8 cellular contexts compared by ENCODE assay signal in genomic region chr9:133460405-133461175, GRCh38. TPM values are rescaled to one million over a fixed set of nuclear protein-coding genes. Genes with fewer than 3 reads are reported as not detected.
DNase-seq lines count a peak whose midpoint lies in the region; ATAC-seq and TF ChIP-seq lines count a peak whose summit lies in the region.

No MANE protein-coding gene starts in this region.

- ATAC-seq in GM19438 (IDR thresholded peaks at IDR 0.05; ENCODE audit: low read depth, unreplicated experiment): peak; percentile 19
- ATAC-seq in HG03469 (IDR thresholded peaks at IDR 0.05; ENCODE audit: unreplicated experiment): peak; percentile 10
- ATAC-seq in RWPE2 (ENCODE audit: low read depth): peak; percentile 0; the same call in 1 of the 3 replicates

- H3K9me3 ChIP-seq in RWPE2 (ENCODE audit: severe bottlenecking) (no peaks in the 10 kb centered on the region), ectodermal cell (ENCODE audit: control insufficient read depth, low read length) (no peaks in the 10 kb centered on the region), mesenchymal stem cell (ENCODE audit: control insufficient read depth, low read length) (no peaks in the 10 kb centered on the region), transverse colon (no peaks in the 10 kb centered on the region)

- in situ Hi-C loops in transverse colon (cut with MboI; ENCODE audit: low pct_ligation_motif_present in 1 of 4, low pct_unique_long_range_greater_than_20kb in 1 of 4, low sequenced_read_pairs in 3 of 4): no loop called here

- H3K18ac ChIP-seq in mesenchymal stem cell (ENCODE audit: low read depth in 1 of 2, low read length in 2 of 2): peak overlapping the region; percentile 81 to 97

- H3K4me3 ChIP-seq in RWPE2 (ENCODE audit: severe bottlenecking): peak overlapping the region; percentile 71
- peak overlapping the region; percentile 83 for H3K4me3 ChIP-seq in ectodermal cell (ENCODE audit: insufficient read depth, low read depth, low read length)
- H3K4me3 ChIP-seq in mesenchymal stem cell (ENCODE audit: insufficient read depth in 1 of 2, low read depth in 1 of 2, low read length in 2 of 2): peak overlapping the region; percentile 83 to 86
- peak overlapping the region; percentile 70 to 83 (median 76) for H3K4me3 ChIP-seq in transverse colon

- H4K8ac ChIP-seq in mesenchymal stem cell (ENCODE audit: low read length): peak overlapping the region; percentile 10

- WGBS in ectodermal cell, 2 experiments: 8 to 10% methylated on average over 30 of the region's 30 CpGs
- WGBS in mesenchymal stem cell: 17% methylated on average over 21 of the region's 30 CpGs
- WGBS in transverse colon (ENCODE audit: low coverage in 1 of 2), 2 donors: 14% methylated on average over 26 of the region's 30 CpGs; no CpG with 5 or more reads in 1 of the 2 donors

- H2AFZ ChIP-seq in mesenchymal stem cell (ENCODE audit: low read depth, low read length): peak overlapping the region; percentile 46

- H3K14ac ChIP-seq in mesenchymal stem cell (ENCODE audit: low read length in 2 of 2): peak overlapping the region in 1 of 2 experiments; percentile 8

- H3K79me1 ChIP-seq in mesenchymal stem cell (replicated peaks; ENCODE audit: low read length, poor library complexity, severe bottlenecking): peaks cover 30% of the 10 kb centered on the region

- H3K23ac ChIP-seq in mesenchymal stem cell (ENCODE audit: low read length in 2 of 2): peak overlapping the region in 1 of 2 experiments; percentile 19

- no peak for TF ChIP-seq CTCF in RWPE2 (IDR thresholded peaks at IDR 0.05; ENCODE audit: poor library complexity, severe bottlenecking)
- no peak for TF ChIP-seq CTCF in transverse colon (IDR thresholded peaks at IDR 0.05)

- DNase-seq in DMS53 (lab: John Stamatoyannopoulos, UW) (peak; percentile 96), RWPE2 (ENCODE audit: low spot score) (no peak), mesenchymal stem cell (peak; percentile 50), transverse colon (peak; percentile 89), OCI-M2 (lab: John Stamatoyannopoulos, UW; ENCODE audit: unreplicated experiment) (no peak)

- H3K9ac ChIP-seq in mesenchymal stem cell (ENCODE audit: low read length): peak overlapping the region; percentile 91

- H2BK12ac ChIP-seq in mesenchymal stem cell (ENCODE audit: low read length in 2 of 2): peak overlapping the region; percentile 56 to 70

- H3K27me3 ChIP-seq in RWPE2 (ENCODE audit: insufficient read depth, poor library complexity, severe bottlenecking): no peaks in the 10 kb centered on the region
- H3K27me3 ChIP-seq in ectodermal cell (ENCODE audit: control insufficient read depth, insufficient read depth, low read length, poor library complexity, severe bottlenecking): no peaks in the 10 kb centered on the region
- H3K27me3 ChIP-seq in mesenchymal stem cell (ENCODE audit: control insufficient read depth in 1 of 2, insufficient read depth in 1 of 2, low read length in 2 of 2): peaks cover 6 to 7% of the 10 kb centered on the region in 2 experiments
- H3K27me3 ChIP-seq in transverse colon: no peaks in the 10 kb centered on the region

- peak overlapping the region; percentile 75 to 83 for H3K4ac ChIP-seq in mesenchymal stem cell (ENCODE audit: low read depth in 1 of 2, low read length in 2 of 2)

- peak overlapping the region; percentile 91 for H2BK15ac ChIP-seq in mesenchymal stem cell (ENCODE audit: low read depth, poor library complexity, severe bottlenecking)

- H3K27ac ChIP-seq in RWPE2 (ENCODE audit: poor library complexity, severe bottlenecking) (peak overlapping the region; percentile 54), ectodermal cell (ENCODE audit: insufficient read depth, low read depth, low read length, poor library complexity, severe bottlenecking) (peak overlapping the region; percentile 95), mesenchymal stem cell (ENCODE audit: low read length, poor library complexity, severe bottlenecking) (no peak overlapping the region), transverse colon (peak overlapping the region; percentile 94 to 97 (median 95))

- H3K4me2 ChIP-seq in mesenchymal stem cell (ENCODE audit: low read length, poor library complexity, severe bottlenecking): peak overlapping the region; percentile 85

- H2AK5ac ChIP-seq in mesenchymal stem cell (ENCODE audit: low read length, severe bottlenecking): peak overlapping the region; percentile 69

- TF ChIP-seq EP300 in transverse colon (IDR thresholded peaks at IDR 0.05; ENCODE audit: low read depth): no peak

- H4K91ac ChIP-seq in mesenchymal stem cell (ENCODE audit: low read length): peak overlapping the region; percentile 65

- no peak overlapping the region for H2BK5ac ChIP-seq in mesenchymal stem cell (ENCODE audit: low read depth, low read length, poor library complexity, severe bottlenecking)

- peak overlapping the region; percentile 64 for H2BK120ac ChIP-seq in mesenchymal stem cell (ENCODE audit: low read depth, low read length)

- H3K4me1 ChIP-seq in RWPE2 (ENCODE audit: insufficient read depth, poor library complexity, severe bottlenecking) (peaks cover 3% of the 10 kb centered on the region), ectodermal cell (ENCODE audit: control insufficient read depth, insufficient read depth, low read length) (peaks cover 9% of the 10 kb centered on the region), mesenchymal stem cell (ENCODE audit: control insufficient read depth, insufficient read depth, low read depth, low read length) (peaks cover 23% of the 10 kb centered on the region), transverse colon (peaks cover 2 to 25% (median 15%) of the 10 kb centered on the region in 4 donors)

- TF ChIP-seq POLR2A in transverse colon (IDR thresholded peaks at IDR 0.05): peak; percentile 42

- intact Hi-C loops in transverse colon (cut with DNase I; ENCODE audit: low total_unique reads): no loop called here

- no peaks in the 10 kb centered on the region for H3K36me3 ChIP-seq in RWPE2 (ENCODE audit: low read depth)
- H3K36me3 ChIP-seq in ectodermal cell (ENCODE audit: control insufficient read depth, insufficient read depth, low read length): no peaks in the 10 kb centered on the region
- peaks cover 14 to 30% of the 10 kb centered on the region in 2 experiments for H3K36me3 ChIP-seq in mesenchymal stem cell (ENCODE audit: control insufficient read depth in 1 of 2, insufficient read depth in 2 of 2, low read depth in 1 of 2, low read length in 2 of 2)
- no peaks in the 10 kb centered on the region for H3K36me3 ChIP-seq in transverse colon

RNA-seq across cellular contexts. Expression of gene CACFD1, which starts 0.8 kb away (rescaled TPM):
- 26.3 TPM for polyA plus RNA-seq in ectodermal cell (2013, experiment 1 of 4)
- polyA plus RNA-seq in ectodermal cell (2013, experiment 2 of 4): 31.8 TPM
- polyA plus RNA-seq in ectodermal cell (2013, experiment 3 of 4): 21.4 TPM
- 29.6 TPM for polyA plus RNA-seq in ectodermal cell (2013, experiment 4 of 4)
- polyA plus RNA-seq in mesenchymal stem cell (2013, experiment 1 of 2): 6.9 TPM
- 6.9 TPM for polyA plus RNA-seq in mesenchymal stem cell (2013, experiment 2 of 2)
- 100 to 1,000 TPM in 1 of 4 donors, 10 to 100 TPM in 3; 44.6 to 153 (median 80.0) TPM for total RNA-seq in transverse colon

RNA-seq across cellular contexts. Expression of gene SLC2A6, which starts 18.3 kb away (rescaled TPM):
- polyA plus RNA-seq in ectodermal cell (2013, experiment 1 of 4): 6.7 TPM
- 6.6 TPM for polyA plus RNA-seq in ectodermal cell (2013, experiment 2 of 4)
- polyA plus RNA-seq in ectodermal cell (2013, experiment 3 of 4): 3.7 TPM
- polyA plus RNA-seq in ectodermal cell (2013, experiment 4 of 4): 5.2 TPM
- 29.4 TPM for polyA plus RNA-seq in mesenchymal stem cell (2013, experiment 1 of 2)
- 28.2 TPM for polyA plus RNA-seq in mesenchymal stem cell (2013, experiment 2 of 2)
- 10 to 100 TPM in 1 of 4 donors, 1 to 10 TPM in 2, under 1 TPM in 1; 0.96 to 20.1 (median 3.4) TPM for total RNA-seq in transverse colon

RNA-seq across cellular contexts. Expression of gene ADAMTS13, which starts 38.4 kb away (rescaled TPM):
- 13.0 TPM for polyA plus RNA-seq in ectodermal cell (2013, experiment 1 of 4)
- polyA plus RNA-seq in ectodermal cell (2013, experiment 2 of 4): 12.0 TPM
- 7.2 TPM for polyA plus RNA-seq in ectodermal cell (2013, experiment 3 of 4)
- 10.0 TPM for polyA plus RNA-seq in ectodermal cell (2013, experiment 4 of 4)
- polyA plus RNA-seq in mesenchymal stem cell (2013, experiment 1 of 2): 4.5 TPM
- polyA plus RNA-seq in mesenchymal stem cell (2013, experiment 2 of 2): 3.9 TPM
- 10 to 100 TPM in 2 of 4 donors, 1 to 10 TPM in 2; 2.6 to 12.7 (median 7.2) TPM for total RNA-seq in transverse colon

RNA-seq across cellular contexts. Expression of gene REXO4, which starts 42.8 kb away (rescaled TPM):
- 32.8 TPM for polyA plus RNA-seq in ectodermal cell (2013, experiment 1 of 4)
- 32.0 TPM for polyA plus RNA-seq in ectodermal cell (2013, experiment 2 of 4)
- 26.2 TPM for polyA plus RNA-seq in ectodermal cell (2013, experiment 3 of 4)
- polyA plus RNA-seq in ectodermal cell (2013, experiment 4 of 4): 28.4 TPM
- 21.3 TPM for polyA plus RNA-seq in mesenchymal stem cell (2013, experiment 1 of 2)
- polyA plus RNA-seq in mesenchymal stem cell (2013, experiment 2 of 2): 21.1 TPM
- total RNA-seq in transverse colon: 10 to 100 TPM; 12.1 to 21.9 (median 16.0) TPM

Comparison
In these comparisons a context has a peak if more than half of its experiments do, and no peak if none do; other contexts are left out.
1. DNase-seq: peak in DMS53 (single experiment), mesenchymal stem cell (single experiment) and transverse colon (single experiment); none in RWPE2 (single experiment) and OCI-M2 (single experiment).
2. Peak in every context shown above with its lines, with median percentiles within 50 percentile points of each other: ATAC-seq and H3K4me3 ChIP-seq.